ENCODE assay signal across 17 cellular contexts in the genomic region with DNA sequence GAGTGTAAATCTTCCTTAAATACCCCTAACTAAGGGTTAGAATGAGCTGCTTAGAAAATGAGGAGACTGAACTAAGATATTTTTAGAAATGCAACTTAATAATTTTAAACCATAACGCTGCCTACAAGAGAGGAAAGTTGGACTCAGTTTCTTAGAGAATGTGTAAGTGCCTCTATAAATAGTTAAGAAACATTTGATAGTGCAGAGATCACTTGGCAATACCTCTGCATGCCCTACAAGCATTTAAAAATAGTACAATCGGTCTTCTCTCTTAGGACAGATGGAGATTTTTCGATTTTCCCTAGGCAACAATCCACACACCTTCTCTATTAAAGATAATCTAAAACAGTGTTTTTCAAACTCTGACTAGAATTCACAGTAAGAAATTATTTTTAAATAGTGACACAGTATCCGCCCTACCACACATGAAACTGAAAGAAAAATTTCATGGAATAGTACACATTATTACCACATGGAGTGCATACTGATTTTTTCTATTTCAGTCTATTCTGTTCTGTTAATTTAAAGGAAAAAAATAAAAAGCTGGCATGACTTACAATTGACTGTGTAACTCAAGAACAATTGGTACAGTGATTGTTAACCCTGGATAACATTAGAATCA.
A peak's percentile ranks its signal among the peaks of the same experiment; 100 is the strongest.
DNase-seq lines count a peak whose midpoint lies in the region; ATAC-seq and TF ChIP-seq lines count a peak whose summit lies in the region.
"Had no signal": no experiment of that assay in that cellular context is flagged by ENCODE, and none has a peak within 500 bp of the region (broad histone marks: within the 10 kb centered on the region; RNA-seq: fewer than 3 reads in every experiment).

No MANE protein-coding gene starts in this region.

- no peaks in the 10 kb centered on the region for H3K9me3 ChIP-seq in adipocyte (ENCODE audit: control insufficient read depth, low read length)
- H3K9me3 ChIP-seq in left lung: no peaks in the 10 kb centered on the region
- H3K9me3 ChIP-seq in skeletal muscle tissue (ENCODE audit: control insufficient read depth in 3 of 3, low read length in 3 of 3): no peaks in the 10 kb centered on the region
- H3K9me3 ChIP-seq: colonic mucosa, SJCRH30 had no signal

- H3K4me1 ChIP-seq in adipocyte (ENCODE audit: control insufficient read depth, insufficient read depth, low read length): peaks cover 19% of the 10 kb centered on the region
- H3K4me1 ChIP-seq in left lung: no peaks in the 10 kb centered on the region
- peaks cover 7 to 26% (median 12%) of the 10 kb centered on the region in 3 donors for H3K4me1 ChIP-seq in skeletal muscle tissue (ENCODE audit: control insufficient read depth in 3 of 3, insufficient read depth in 3 of 3, low read length in 3 of 3)
- H3K4me1 ChIP-seq: colonic mucosa, SJCRH30 had no signal

- no peaks in the 10 kb centered on the region for H3K27me3 ChIP-seq in adipocyte (replicated peaks; ENCODE audit: control insufficient read depth, insufficient read depth, low read length)
- H3K27me3 ChIP-seq in left lung: no peaks in the 10 kb centered on the region
- H3K27me3 ChIP-seq in skeletal muscle tissue (ENCODE audit: control insufficient read depth in 3 of 3, insufficient read depth in 3 of 3, low read length in 3 of 3): no peaks in the 10 kb centered on the region
- H3K27me3 ChIP-seq: colonic mucosa, SJCRH30 had no signal

- intact Hi-C loops in left lung (cut with DNase I): no loop called here

- TF ChIP-seq CTCF in fibroblast of the aortic adventitia (IDR thresholded peaks at IDR 0.05; ENCODE audit: insufficient read depth, low read length) (no peak), left lung (IDR thresholded peaks at IDR 0.05) (no peak)

- H3K27ac ChIP-seq in left lung (no peak overlapping the region), skeletal muscle tissue (ENCODE audit: low read depth, low read length) (peak overlapping the region; percentile 94)
- H3K27ac ChIP-seq: colonic mucosa, SJCRH30 had no signal

- H3K36me3 ChIP-seq in adipocyte (ENCODE audit: control insufficient read depth, insufficient read depth, low read length, severe bottlenecking) (no peaks in the 10 kb centered on the region), left lung (no peaks in the 10 kb centered on the region), skeletal muscle tissue (ENCODE audit: control insufficient read depth in 3 of 3, insufficient read depth in 3 of 3, low read length in 3 of 3) (no peaks in the 10 kb centered on the region)
- H3K36me3 ChIP-seq: colonic mucosa, SJCRH30 had no signal

- H3K4me3 ChIP-seq in adipocyte (ENCODE audit: low read length): peak overlapping the region; percentile 74
- peak overlapping the region; percentile 6 for H3K4me3 ChIP-seq in fibroblast of the aortic adventitia (ENCODE audit: low read depth, low read length)
- no peak overlapping the region for H3K4me3 ChIP-seq in left lung
- H3K4me3 ChIP-seq in skeletal muscle tissue (ENCODE audit: low read length in 3 of 3): peak overlapping the region; percentile 37 to 52 (median 41)
- H3K4me3 ChIP-seq: colonic mucosa, lung, SJCRH30 had no signal

- DNase-seq in adipocyte (ENCODE audit: low read depth): peak; percentile 2
- DNase-seq in fibroblast of the aortic adventitia (ENCODE audit: low read depth): peak; percentile 48
- DNase-seq in left lung: no peak
- no peak for DNase-seq in NCI-H1694 (lab: John Stamatoyannopoulos, UW)
- no peak for DNase-seq in activated CD8-positive, alpha-beta memory T cell treated with anti-CD3 and anti-CD28 coated beads, Interleukin-2, amount 50 U/mL, for 4 hours
- no peak for DNase-seq in amygdala (lab: John Stamatoyannopoulos, UW)
- no peak for DNase-seq in SKM-1 treated with dmso at 0.1 percent for 144 hours (lab: John Stamatoyannopoulos, UW; ENCODE audit: unreplicated experiment)
- DNase-seq: activated CD4-positive, alpha-beta T cell treated with anti-CD3 and anti-CD28 coated beads, Interleukin-2, amount 10 ng/mL, durations not matched to agents 24 days and 14 days; C1 segment of cervical spinal cord; colonic mucosa; endodermal cell; NCI-H1105 treated with DMSO at 0.1 percent for 48 hours; nucleus accumbens; retina; SJCRH30 had no signal

- ATAC-seq in left lung: peak; percentile 66

- peak overlapping the region; percentile 40 for H3K9ac ChIP-seq in adipocyte (ENCODE audit: low read length)
- H3K9ac ChIP-seq in skeletal muscle tissue (ENCODE audit: low read depth in 1 of 3, low read length in 3 of 3): peak overlapping the region; percentile 26 to 83 (median 64)

Comparison
In these comparisons a context has a peak if more than half of its experiments do, and no peak if none do; other contexts are left out.
1. DNase-seq: peak in adipocyte (single experiment) and fibroblast of the aortic adventitia (single experiment); none in left lung (0 of 2), NCI-H1694 (single experiment), activated CD8-positive, alpha-beta memory T cell treated with anti-CD3 and anti-CD28 coated beads, Interleukin-2, amount 50 U/mL, for 4 hours (single experiment), amygdala (0 of 56) and SKM-1 treated with dmso at 0.1 percent for 144 hours (single experiment).
2. H3K4me3 ChIP-seq: peak in adipocyte (single experiment), fibroblast of the aortic adventitia (single experiment) and skeletal muscle tissue (3 of 3); none in left lung (0 of 2).